Comparison of ENCODE assay signal across 12 cellular contexts in genomic region chr1:2575801-2576663, GRCh38. TPM values are rescaled to one million over a fixed set of nuclear protein-coding genes. Genes with fewer than 3 reads are reported as not detected.
DNase-seq lines count a peak whose midpoint lies in the region; ATAC-seq and TF ChIP-seq lines count a peak whose summit lies in the region.
"Had no signal": no experiment of that assay in that cellular context is flagged by ENCODE, and none has a peak within 500 bp of the region (broad histone marks: within the 10 kb centered on the region; RNA-seq: fewer than 3 reads in every experiment).

No MANE protein-coding gene starts in this region.

- DNase-seq in breast epithelium (ENCODE audit: low spot score in 2 of 2), result no peak
- DNase-seq in MCF 10A (ENCODE audit: unreplicated experiment), result no peak
- DNase-seq in chondrocyte (ENCODE audit: low spot score), result peak; percentile 73
- DNase-seq in ureter (ENCODE audit: low spot score), result peak; percentile 87
- no peak for DNase-seq in osteocyte (ENCODE audit: extremely low spot score, unreplicated experiment)
- DNase-seq in stimulated activated CD4-positive, alpha-beta T cell treated with anti-CD3 and anti-CD28 coated beads, Interleukin-1b, Interleukin-23, amount 100 ng/mL, for 48 hours, result no peak
- DNase-seq: effector CD8-positive, alpha-beta T cell; NCI-H2171 treated with DMSO at 0.1 percent for 48 hours had no signal

- H3K27ac ChIP-seq in breast epithelium (peak overlapping the region; percentile 40 to 74), mucosa of rectum (ENCODE audit: low read depth in 2 of 2, low read length in 2 of 2) (peak overlapping the region; percentile 98 to 99)
- H3K27ac ChIP-seq: C4-2B had no signal

- POLR2A ChIA-PET in MCF 10A (lab: Yijun Ruan, JAX), result no interaction called here

- H3K36me3 Mint-ChIP-seq in MCF 10A (ENCODE audit: insufficient read depth, unreplicated experiment), result no peaks in the 10 kb centered on the region
- peaks cover 3% of the 10 kb centered on the region for H3K36me3 Mint-ChIP-seq in chondrocyte (ENCODE audit: low read depth)
- no peaks in the 10 kb centered on the region for H3K36me3 Mint-ChIP-seq in osteocyte (ENCODE audit: unreplicated experiment)

- no TSS peak for BruUV-seq in MCF 10A (replicated peaks; lab: Mats Ljungman, UMichigan)

- intact Hi-C loops in breast epithelium (cut with DNase I; ENCODE audit: low total_unique reads) (no loop called here), MCF 10A (cut with micrococcal nuclease) (no loop called here)

- H3K9me3 ChIP-seq in breast epithelium, result peaks cover 0 to 5% of the 10 kb centered on the region in 2 donors
- no peaks in the 10 kb centered on the region for H3K9me3 ChIP-seq in mucosa of rectum (ENCODE audit: control insufficient read depth in 2 of 2, low read length in 2 of 2)

- no peaks in the 10 kb centered on the region for H3K4me1 Mint-ChIP-seq in MCF 10A (ENCODE audit: insufficient read depth, unreplicated experiment)
- no peaks in the 10 kb centered on the region for H3K4me1 Mint-ChIP-seq in chondrocyte (ENCODE audit: low read depth)
- peaks cover 3% of the 10 kb centered on the region for H3K4me1 Mint-ChIP-seq in osteocyte (ENCODE audit: unreplicated experiment)

- H3K27me3 Mint-ChIP-seq in MCF 10A (ENCODE audit: insufficient read depth, unreplicated experiment), result peaks cover 23% of the 10 kb centered on the region
- H3K27me3 Mint-ChIP-seq in chondrocyte (ENCODE audit: low read depth), result peaks cover 5% of the 10 kb centered on the region
- H3K27me3 Mint-ChIP-seq in osteocyte (ENCODE audit: unreplicated experiment), result peaks cover 21% of the 10 kb centered on the region

- H3K4me3 ChIP-seq in breast epithelium, result no peak overlapping the region
- peak overlapping the region; percentile 57 to 65 for H3K4me3 ChIP-seq in mucosa of rectum (ENCODE audit: low read length in 2 of 2)

- H3K27me3 ChIP-seq in breast epithelium, result no peaks in the 10 kb centered on the region
- no peaks in the 10 kb centered on the region for H3K27me3 ChIP-seq in mucosa of rectum (ENCODE audit: control insufficient read depth in 2 of 2, insufficient read depth in 2 of 2, low read length in 2 of 2)

- H3K9ac ChIP-seq in mucosa of rectum (ENCODE audit: low read depth in 1 of 2, low read length in 2 of 2), result peak overlapping the region; percentile 68 to 72

- H3K4me3 Mint-ChIP-seq in MCF 10A (ENCODE audit: unreplicated experiment) (no peak overlapping the region), chondrocyte (ENCODE audit: unreplicated experiment) (no peak overlapping the region), osteocyte (ENCODE audit: unreplicated experiment) (no peak overlapping the region)

- TF ChIP-seq CTCF in breast epithelium (IDR thresholded peaks at IDR 0.05) (no peak), MCF 10A (IDR thresholded peaks at IDR 0.05; ENCODE audit: unreplicated experiment) (no peak), chondrocyte (IDR thresholded peaks at IDR 0.05) (no peak), osteocyte (IDR thresholded peaks at IDR 0.05) (no peak)

- no peak for ATAC-seq in HG03442 (IDR thresholded peaks at IDR 0.05; ENCODE audit: unreplicated experiment)

- H3K36me3 ChIP-seq in breast epithelium, result no peaks in the 10 kb centered on the region
- H3K36me3 ChIP-seq in mucosa of rectum (ENCODE audit: control insufficient read depth in 2 of 2, insufficient read depth in 2 of 2, low read length in 2 of 2), result no peaks in the 10 kb centered on the region

- CTCF ChIA-PET in MCF 10A (lab: Yijun Ruan, JAX), result no interaction called here

- H3K27ac Mint-ChIP-seq in MCF 10A (ENCODE audit: low read depth, unreplicated experiment) (no peak overlapping the region), chondrocyte (ENCODE audit: unreplicated experiment) (no peak overlapping the region), osteocyte (ENCODE audit: unreplicated experiment) (no peak overlapping the region)

- H3K4me1 ChIP-seq in breast epithelium (no peaks in the 10 kb centered on the region), mucosa of rectum (ENCODE audit: control insufficient read depth in 2 of 2, insufficient read depth in 2 of 2, low read length in 2 of 2) (peaks cover 32 to 35% of the 10 kb centered on the region in 2 donors)

- peaks cover 10% of the 10 kb centered on the region for H3K9me3 Mint-ChIP-seq in MCF 10A (ENCODE audit: unreplicated experiment)
- peaks cover 14% of the 10 kb centered on the region for H3K9me3 Mint-ChIP-seq in chondrocyte (ENCODE audit: low read depth)
- peaks cover 14% of the 10 kb centered on the region for H3K9me3 Mint-ChIP-seq in osteocyte (ENCODE audit: unreplicated experiment)

- TF ChIP-seq POLR2A in breast epithelium (IDR thresholded peaks at IDR 0.05), result no peak

RNA-seq across cellular contexts. Expression of gene PRXL2B, which starts 10.5 kb away (rescaled TPM):
- 10 to 100 TPM in 2 of 3 donors, 1 to 10 TPM in 1; 4.8 to 15.8 (median 14.4) TPM for total RNA-seq in breast epithelium
- 10.3 and 12.6 TPM in 2 replicates for total RNA-seq in MCF 10A (2022)
- 20.4 to 25.6 TPM (median 22.4 TPM) in 3 replicates for total RNA-seq in chondrocyte
- 37.1 TPM for total RNA-seq in ureter
- total RNA-seq in osteocyte, result 24.0 and 24.8 TPM in 2 replicates

RNA-seq across cellular contexts. Expression of gene TNFRSF14, which starts 19.9 kb away (rescaled TPM):
- 10 to 100 TPM; 55.8 to 75.8 (median 67.8) TPM for total RNA-seq in breast epithelium
- total RNA-seq in MCF 10A (2022), result 4.2 and 4.6 TPM in 2 replicates
- 0.95 to 2.5 TPM (median 1.1 TPM) in 3 replicates for total RNA-seq in chondrocyte
- total RNA-seq in ureter, result 160 TPM
- total RNA-seq in osteocyte, result 6.5 TPM in 2 replicates

RNA-seq across cellular contexts. Expression of gene HES5, which starts 46.0 kb away (rescaled TPM):
- not detected for total RNA-seq in breast epithelium
- total RNA-seq in MCF 10A (2022), result not detected in 2 replicates
- total RNA-seq in chondrocyte, result not detected in 3 replicates
- total RNA-seq in ureter, result 0.57 TPM
- 0.29 TPM in 1 of 2 replicates, not detected in the other for total RNA-seq in osteocyte

RNA-seq across cellular contexts. Expression of gene PANK4, which starts 49.6 kb away (rescaled TPM):
- total RNA-seq in breast epithelium (10 to 100 TPM; 16.5 to 32.8 (median 31.3) TPM), MCF 10A (2022) (22.1 and 25.4 TPM in 2 replicates), chondrocyte (19.6 to 32.6 TPM (median 20.5 TPM) in 3 replicates), ureter (29.9 TPM), osteocyte (34.1 and 34.4 TPM in 2 replicates)

RNA-seq across cellular contexts. Expression of gene MMEL1, which starts 56.8 kb away (rescaled TPM):
- total RNA-seq in breast epithelium (10 to 100 TPM in 1 of 3 donors, 1 to 10 TPM in 1, not detected in 1; 9.2 to 12.7 TPM), MCF 10A (2022) (not detected in 2 replicates), chondrocyte (0.62 to 0.92 TPM in 2 of 3 replicates, not detected in the other), ureter (18.1 TPM), osteocyte (not detected in 2 replicates)
- total RNA-seq: kidney epithelial cell had no signal

Comparison
In these comparisons a context has a peak if more than half of its experiments do, and no peak if none do; other contexts are left out.
1. DNase-seq: peak in chondrocyte (single experiment) and ureter (single experiment); none in breast epithelium (0 of 2), MCF 10A (single experiment), osteocyte (single experiment) and stimulated activated CD4-positive, alpha-beta T cell treated with anti-CD3 and anti-CD28 coated beads, Interleukin-1b, Interleukin-23, amount 100 ng/mL, for 48 hours (single experiment).
2. H3K4me3 ChIP-seq: peak in mucosa of rectum (2 of 2); none in breast epithelium (0 of 3).